ENCODE assay signal across 16 cellular contexts in the genomic region with DNA sequence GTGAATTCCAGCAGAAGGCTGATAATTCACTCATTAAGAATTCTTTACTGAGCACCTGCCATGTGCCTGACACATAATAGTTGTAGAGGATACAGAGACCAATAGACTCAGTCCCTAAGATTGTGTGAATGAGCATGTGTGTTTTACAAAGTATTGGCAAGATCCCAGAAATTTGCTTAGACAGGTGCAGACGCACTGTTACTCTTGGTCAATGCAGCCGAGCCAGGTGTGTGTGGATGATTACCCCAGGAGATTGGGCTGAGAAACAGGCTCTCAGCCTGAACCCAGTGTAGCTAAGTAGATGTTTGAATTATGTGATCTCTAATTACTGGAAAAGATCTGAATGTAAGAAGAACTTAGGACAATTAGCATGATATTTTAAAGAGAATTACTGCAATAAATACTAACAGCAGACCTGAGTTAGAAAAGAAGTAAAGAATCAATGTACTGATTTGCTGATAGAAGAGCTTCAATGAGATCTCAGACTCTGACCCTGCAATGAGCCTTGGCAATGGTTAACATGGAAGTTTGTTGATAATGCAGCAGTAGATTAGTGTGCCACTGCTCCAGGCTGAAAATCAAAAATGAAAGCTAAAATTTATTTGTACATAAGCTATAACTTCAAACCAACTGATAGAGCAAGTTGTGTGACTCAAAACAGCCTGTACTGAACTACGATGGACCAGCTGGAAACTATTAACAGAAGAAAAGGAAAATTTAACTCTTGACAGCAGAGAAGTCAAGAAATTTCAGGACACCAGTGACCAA. TPM values are rescaled to one million over a fixed set of nuclear protein-coding genes. Genes with fewer than 3 reads are reported as not detected.
DNase-seq lines count a peak whose midpoint lies in the region; ATAC-seq and TF ChIP-seq lines count a peak whose summit lies in the region.
"Had no signal": no experiment of that assay in that cellular context is flagged by ENCODE, and none has a peak within 500 bp of the region (broad histone marks: within the 10 kb centered on the region; RNA-seq: fewer than 3 reads in every experiment).

No MANE protein-coding gene starts in this region.

- DNase-seq in DMS153 treated with DMSO at 0.1 percent for 48 hours (lab: John Stamatoyannopoulos, UW; ENCODE audit: unreplicated experiment): peak; percentile 48
- peak; percentile 79 for DNase-seq in NCI-H2029 (lab: John Stamatoyannopoulos, UW)
- peak; percentile 76 for DNase-seq in NCI-H748 treated with DMSO at 0.1 percent for 48 hours (lab: John Stamatoyannopoulos, UW)
- DNase-seq in right lobe of liver: no peak
- DNase-seq in activated CD4-positive, CD25-positive, alpha-beta regulatory T cell (lab: John Stamatoyannopoulos, UW): no peak
- no peak for DNase-seq in HuH-7 (ENCODE audit: low spot score)
- DNase-seq: activated gamma-delta T cell; CD4-positive, alpha-beta T cell; dermis blood vessel endothelial cell; spleen; stimulated activated naive B cell treated with anti-CD40 and anti-IgM and Interleukin-4, amounts not matched to agents 10 μg/mL and 1 μg/mL and 100 μg/mL, for 72 hours; T-helper 1 cell; uterus had no signal

- TF ChIP-seq POLR2A in right lobe of liver (IDR thresholded peaks at IDR 0.05): no peak

- no peaks in the 10 kb centered on the region for H3K4me1 ChIP-seq in right lobe of liver
- H3K4me1 ChIP-seq: HAP-1, spleen, uterus had no signal

- peak overlapping the region in 2 of 3 donors; percentile 14 to 24 for H3K4me3 ChIP-seq in right lobe of liver
- H3K4me3 ChIP-seq: HAP-1, spleen, uterus had no signal

- no peak for TF ChIP-seq CTCF in right lobe of liver (IDR thresholded peaks at IDR 0.05)

- intact Hi-C loops in right lobe of liver (cut with DNase I): no loop called here

- no peaks in the 10 kb centered on the region for H3K9me3 ChIP-seq in right lobe of liver
- H3K9me3 ChIP-seq: HAP-1, uterus had no signal

- H3K27me3 ChIP-seq in right lobe of liver: no peaks in the 10 kb centered on the region
- H3K27me3 ChIP-seq: spleen, uterus had no signal

- peak; percentile 91 to 94 (median 92) for ATAC-seq in right lobe of liver
- ATAC-seq in HG03025 (IDR thresholded peaks at IDR 0.05; ENCODE audit: low FRiP score, unreplicated experiment): no peak
- ATAC-seq in HG02759 (IDR thresholded peaks at IDR 0.05; ENCODE audit: unreplicated experiment): no peak
- ATAC-seq: stimulated activated naive B cell treated with anti-CD40 and anti-IgM and Interleukin-4, amounts not matched to agents 10 μg/mL and 1 μg/mL and 100 μg/mL, for 72 hours had no signal

- H3K36me3 ChIP-seq in right lobe of liver: no peaks in the 10 kb centered on the region
- H3K36me3 ChIP-seq: HAP-1, spleen, uterus had no signal

- peak overlapping the region in 1 of 3 donors; percentile 48 for H3K27ac ChIP-seq in right lobe of liver
- H3K27ac ChIP-seq: spleen, uterus had no signal

- 5% methylated on average over 3 of the region's 3 CpGs for WGBS in right lobe of liver (ENCODE audit: insufficient coverage, low coverage, low lambda C conversion rate, missing lambda C conversion rate)

RNA-seq across cellular contexts. Expression of gene NDST4, which starts 32.2 kb away (rescaled TPM):
- not detected for total RNA-seq in right lobe of liver
- total RNA-seq: CD4-positive, alpha-beta T cell; dermis blood vessel endothelial cell had no signal

Comparison
In these comparisons a context has a peak if more than half of its experiments do, and no peak if none do; other contexts are left out.
1. DNase-seq: peak in DMS153 treated with DMSO at 0.1 percent for 48 hours (single experiment), NCI-H2029 (single experiment) and NCI-H748 treated with DMSO at 0.1 percent for 48 hours (single experiment); none in right lobe of liver (0 of 3), activated CD4-positive, CD25-positive, alpha-beta regulatory T cell (0 of 4) and HuH-7 (single experiment).
2. ATAC-seq: peak in right lobe of liver (4 of 4); none in HG03025 (single experiment) and HG02759 (single experiment).